In the genomic region with DNA sequence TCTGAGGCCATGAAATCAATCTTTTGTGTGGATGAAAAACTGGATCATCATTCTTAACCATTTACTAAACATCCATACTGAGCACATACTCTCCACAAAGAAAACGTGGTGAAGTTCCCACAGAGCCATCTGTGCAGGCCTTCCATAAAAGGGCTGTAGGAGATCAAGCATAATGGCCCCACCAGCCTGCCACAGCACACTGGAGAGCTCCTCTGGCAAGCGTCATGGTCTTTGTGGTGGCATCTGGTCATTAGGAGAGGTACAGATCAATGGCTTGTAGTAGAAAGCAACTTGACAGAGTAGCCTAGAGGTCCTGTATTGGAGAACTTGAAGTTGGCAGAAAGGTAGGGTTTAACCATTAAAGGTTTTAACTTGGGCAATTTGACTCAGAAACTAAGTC, we compare ENCODE assay signal across 20 cellular contexts.
DNase-seq lines count a peak whose midpoint lies in the region; ATAC-seq and TF ChIP-seq lines count a peak whose summit lies in the region.
"Had no signal": no experiment of that assay in that cellular context is flagged by ENCODE, and none has a peak within 500 bp of the region (broad histone marks: within the 10 kb centered on the region; RNA-seq: fewer than 3 reads in every experiment).

No MANE protein-coding gene starts in this region.

- no peak for ATAC-seq in Right ventricle myocardium inferior
- no peak for ATAC-seq in naive thymus-derived CD4-positive, alpha-beta T cell
- no peak for ATAC-seq in HG03342 (IDR thresholded peaks at IDR 0.05; ENCODE audit: unreplicated experiment)

- H3K36me3 ChIP-seq in left ventricle myocardium inferior: no peaks in the 10 kb centered on the region
- H3K36me3 ChIP-seq in naive thymus-derived CD4-positive, alpha-beta T cell (ENCODE audit: control insufficient read depth in 2 of 3, insufficient read depth in 3 of 3, low read length in 3 of 3): no peaks in the 10 kb centered on the region
- H3K36me3 ChIP-seq: sigmoid colon, transverse colon had no signal

- H3K4me3 Mint-ChIP-seq in naive thymus-derived CD4-positive, alpha-beta T cell: peak overlapping the region in 8 of 10 donors; percentile 7 to 92 (median 40)
- H3K4me3 Mint-ChIP-seq: endodermal cell; T-helper 2 cell treated with Interferon-gamma antibody and Interleukin-4, amounts not matched to agents 5 μg/mL and 100 μg/mL, for 36 hours had no signal

- DNase-seq in left ventricle myocardium inferior (no peak), Right ventricle myocardium inferior (ENCODE audit: missing footprints) (no peak), coronary artery (ENCODE audit: low spot score) (no peak), NCI-H345 (lab: John Stamatoyannopoulos, UW) (no peak), DMS79 treated with DMSO at 0.1 percent for 48 hours (lab: John Stamatoyannopoulos, UW) (no peak)
- no peak for DNase-seq in naive thymus-derived CD4-positive, alpha-beta T cell
- no peak for DNase-seq in stimulated activated CD4-positive, alpha-beta T cell treated with anti-CD3 and anti-CD28 coated beads, Interleukin-15, amount 100 ng/mL, for 24 hours
- DNase-seq: activated CD4-positive, alpha-beta T cell treated with anti-CD3 and anti-CD28 coated beads for 48 hours; activated T-cell treated with anti-CD3 and anti-CD28 coated beads, Interleukin-2, amount 50 U/mL, for 1 hour; caudate nucleus; DMS153; endodermal cell; foreskin fibroblast; NCI-H1048; NK-92 treated with Interleukin-12 subunit alpha and Interleukin-12 subunit beta, amount 100 ng/mL, for 24 hours; SHP77 treated with DMSO at 0.1 percent for 48 hours; sigmoid colon; transverse colon had no signal

- no peaks in the 10 kb centered on the region for H3K27me3 ChIP-seq in left ventricle myocardium inferior (ENCODE audit: low read depth)
- H3K27me3 ChIP-seq in naive thymus-derived CD4-positive, alpha-beta T cell (ENCODE audit: control insufficient read depth in 2 of 2, insufficient read depth in 2 of 2, low read length in 2 of 2): no peaks in the 10 kb centered on the region
- H3K27me3 ChIP-seq: sigmoid colon, transverse colon had no signal

- H3K27ac Mint-ChIP-seq in naive thymus-derived CD4-positive, alpha-beta T cell: peak overlapping the region in 8 of 9 donors; percentile 89 to 99 (median 96)
- H3K27ac Mint-ChIP-seq: endodermal cell; T-helper 2 cell treated with Interferon-gamma antibody and Interleukin-4, amounts not matched to agents 5 μg/mL and 100 μg/mL, for 36 hours had no signal

- H3K9me3 ChIP-seq in left ventricle myocardium inferior (replicated peaks): no peaks in the 10 kb centered on the region
- no peaks in the 10 kb centered on the region for H3K9me3 ChIP-seq in naive thymus-derived CD4-positive, alpha-beta T cell (ENCODE audit: control insufficient read depth in 2 of 3, low read length in 3 of 3)
- H3K9me3 ChIP-seq: sigmoid colon, transverse colon had no signal

- intact Hi-C loops in left ventricle myocardium inferior (cut with micrococcal nuclease) (no loop called here), Right ventricle myocardium inferior (cut with DNase I) (no loop called here)
- intact Hi-C loops in naive thymus-derived CD4-positive, alpha-beta T cell (cut with micrococcal nuclease): loop anchor here (5.0 to 10.0 kb wide), 10 partner anchors 67 to 1933 kb away; partner anchors contain the start of genes KCTD12 (in 2 of the 2), SLAIN1 (in 2 of the 2), CLN5 (in 1 of the 2) and LMO7 (in 1 of the 2)

- H3K4me1 Mint-ChIP-seq in naive thymus-derived CD4-positive, alpha-beta T cell: peaks cover 29 to 72% (median 65%) of the 10 kb centered on the region in 7 donors

- H3K9me3 Mint-ChIP-seq in naive thymus-derived CD4-positive, alpha-beta T cell: peaks cover 0 to 3% (median 0%) of the 10 kb centered on the region in 11 donors
- H3K9me3 Mint-ChIP-seq: endodermal cell had no signal

- POLR2A ChIA-PET in naive thymus-derived CD4-positive, alpha-beta T cell (lab: Charles Lee): no interaction called here

- H3K27ac ChIP-seq in left ventricle myocardium inferior (replicated peaks): no peak overlapping the region
- H3K27ac ChIP-seq in coronary artery: no peak overlapping the region
- peak overlapping the region; percentile 20 for H3K27ac ChIP-seq in naive thymus-derived CD4-positive, alpha-beta T cell (ENCODE audit: low read depth, low read length)
- H3K27ac ChIP-seq: sigmoid colon had no signal

- H3K4me1 ChIP-seq in left ventricle myocardium inferior: peaks cover 56% of the 10 kb centered on the region
- H3K4me1 ChIP-seq in naive thymus-derived CD4-positive, alpha-beta T cell (ENCODE audit: control insufficient read depth in 2 of 2, insufficient read depth in 2 of 2, low read length in 2 of 2): peaks cover 27 to 45% of the 10 kb centered on the region in 2 donors

- H3K4me3 ChIP-seq in left ventricle myocardium inferior (peak overlapping the region; percentile 62), coronary artery (peak overlapping the region; percentile 27)
- no peak overlapping the region for H3K4me3 ChIP-seq in naive thymus-derived CD4-positive, alpha-beta T cell (ENCODE audit: low read length)
- H3K4me3 ChIP-seq: sigmoid colon had no signal

- H3K27me3 Mint-ChIP-seq in naive thymus-derived CD4-positive, alpha-beta T cell: no peaks in the 10 kb centered on the region

- CTCF ChIA-PET in naive thymus-derived CD4-positive, alpha-beta T cell (lab: Charles Lee): interaction anchor here (1.7 kb wide), 1 partner anchor 47 kb away, joined by 3 read pairs; no protein-coding TSS in a partner anchor

- no peak for TF ChIP-seq CTCF in left ventricle myocardium inferior (IDR thresholded peaks at IDR 0.05; ENCODE audit: borderline replicate concordance)
- no peak for TF ChIP-seq CTCF in coronary artery (IDR thresholded peaks at IDR 0.05)

- H3K36me3 Mint-ChIP-seq in naive thymus-derived CD4-positive, alpha-beta T cell: peaks cover 0 to 17% (median 10%) of the 10 kb centered on the region in 5 donors

Comparison
In these comparisons a context has a peak if more than half of its experiments do, and no peak if none do; other contexts are left out.
1. intact Hi-C loops: an anchor here in naive thymus-derived CD4-positive, alpha-beta T cell (5.0 to 10.0 kb wide); none called in left ventricle myocardium inferior and Right ventricle myocardium inferior.